In genomic region chr14:105532735-105533141, GRCh38 we compare ENCODE assay signal across 9 cellular contexts. TPM values are rescaled to one million over a fixed set of nuclear protein-coding genes. Genes with fewer than 3 reads are reported as not detected.
DNase-seq lines count a peak whose midpoint lies in the region; ATAC-seq and TF ChIP-seq lines count a peak whose summit lies in the region.
"Had no signal": no experiment of that assay in that cellular context is flagged by ENCODE, and none has a peak within 500 bp of the region (broad histone marks: within the 10 kb centered on the region; RNA-seq: fewer than 3 reads in every experiment).

No MANE protein-coding gene starts in this region.

- H3K4me3 ChIP-seq in Loucy (ENCODE audit: low read length, poor library complexity, severe bottlenecking) (no peak overlapping the region), mammary epithelial cell (replicated peaks in 1 of 3; ENCODE audit: insufficient read depth in 1 of 3, low read depth in 2 of 3, low read length in 3 of 3) (no peak overlapping the region), spleen (no peak overlapping the region), left lung (no peak overlapping the region)

- BruUV-seq in mammary epithelial cell (replicated peaks; lab: Mats Ljungman, UMichigan) = no TSS peak

- 87% methylated on average over 9 of the region's 10 CpGs for WGBS in mammary epithelial cell (ENCODE audit: low coverage, missing lambda C conversion rate)
- 45 to 68% (median 54%) methylated on average over 9 to 10 of the region's 10 CpGs for WGBS in spleen, 5 donors

- no peaks in the 10 kb centered on the region for H3K4me1 Mint-ChIP-seq in activated naive CD4-positive, alpha-beta T cell treated with anti-CD3 and anti-CD28 coated beads, Interleukin-2, amount 50 U/mL, for 24 hours

- dilution Hi-C loops in mammary epithelial cell (cut with HindIII; ENCODE audit: low sequenced_read_pairs) = no loop called here

- no peaks in the 10 kb centered on the region for H3K79me2 ChIP-seq in Loucy (ENCODE audit: insufficient read depth, low read length)
- H3K79me2 ChIP-seq in mammary epithelial cell (ENCODE audit: insufficient read depth, low read length) = no peaks in the 10 kb centered on the region

- in situ Hi-C loops in mammary epithelial cell (cut with MboI; ENCODE audit: low sequenced_read_pairs in 2 of 2) = no loop called here

- H3K4me3 Mint-ChIP-seq in activated naive CD4-positive, alpha-beta T cell treated with anti-CD3 and anti-CD28 coated beads, Interleukin-2, amount 50 U/mL, for 24 hours = no peak overlapping the region

- no peaks in the 10 kb centered on the region for H3K36me3 ChIP-seq in Loucy (ENCODE audit: insufficient read depth, low read length)
- H3K36me3 ChIP-seq in mammary epithelial cell (ENCODE audit: insufficient read depth, low read length) = no peaks in the 10 kb centered on the region
- no peaks in the 10 kb centered on the region for H3K36me3 ChIP-seq in spleen
- H3K36me3 ChIP-seq in left lung = no peaks in the 10 kb centered on the region

- H3K4me2 ChIP-seq in Loucy (ENCODE audit: low read depth, low read length, poor library complexity, severe bottlenecking) = no peak overlapping the region
- H3K4me2 ChIP-seq in mammary epithelial cell (ENCODE audit: insufficient read depth, low read depth, low read length) = no peak overlapping the region

- ATAC-seq in left lung = no peak
- no peak for ATAC-seq in HG02763 (IDR thresholded peaks at IDR 0.05; ENCODE audit: unreplicated experiment)
- no peak for ATAC-seq in HG03280 (IDR thresholded peaks at IDR 0.05; ENCODE audit: unreplicated experiment)
- ATAC-seq: esophagus mucosa had no signal

- TF ChIP-seq POLR2A in spleen (IDR thresholded peaks at IDR 0.05) = no peak

- H3K27ac ChIP-seq in mammary epithelial cell (ENCODE audit: insufficient read depth, low read depth, low read length) (no peak overlapping the region), spleen (peak overlapping the region in 3 of 8 donors; percentile 15 to 57 (median 33)), left lung (no peak overlapping the region)

- H3K4me1 ChIP-seq in Loucy (ENCODE audit: insufficient read depth, low read length, poor library complexity, severe bottlenecking) = peaks cover 8% of the 10 kb centered on the region
- peaks cover 10% of the 10 kb centered on the region for H3K4me1 ChIP-seq in mammary epithelial cell (ENCODE audit: insufficient read depth, low read length)
- H3K4me1 ChIP-seq in spleen = peaks cover 18 to 62% (median 46%) of the 10 kb centered on the region in 6 donors
- H3K4me1 ChIP-seq in left lung = peaks cover 3 to 28% of the 10 kb centered on the region in 2 donors

- TF ChIP-seq CTCF in Loucy (conservative IDR thresholded peaks at IDR 0.05; ENCODE audit: low read length) (peak; percentile 59), mammary epithelial cell (conservative IDR thresholded peaks at IDR 0.05 in 1 of 2, IDR thresholded peaks at IDR 0.05 in 1 of 2; ENCODE audit: extremely low read depth in 1 of 2, insufficient read depth in 1 of 2, low read depth in 1 of 2, low read length in 2 of 2) (peak; percentile 10 to 12), spleen (IDR thresholded peaks at IDR 0.05 in 8 of 11, conservative IDR thresholded peaks at IDR 0.05 in 3 of 11) (peak in 9 of 11 experiments; percentile 32 to 55 (median 45)), left lung (IDR thresholded peaks at IDR 0.05) (no peak)

- H3F3A ChIP-seq in Loucy (ENCODE audit: low read depth) = no peaks in the 10 kb centered on the region

- no peak overlapping the region for H2AFZ ChIP-seq in Loucy (ENCODE audit: low read length)
- no peak overlapping the region for H2AFZ ChIP-seq in mammary epithelial cell (ENCODE audit: low read depth, low read length)

- no peaks in the 10 kb centered on the region for H3K36me3 Mint-ChIP-seq in activated naive CD4-positive, alpha-beta T cell treated with anti-CD3 and anti-CD28 coated beads, Interleukin-2, amount 50 U/mL, for 24 hours

- CTCF ChIA-PET in mammary epithelial cell (lab: Charles Lee; ENCODE audit: low non-redundant PET) = no interaction called here

- no peak for DNase-seq in activated naive CD4-positive, alpha-beta T cell treated with anti-CD3 and anti-CD28 coated beads, Interleukin-2, amount 50 U/mL, for 16 hours
- DNase-seq in mammary epithelial cell = no peak
- DNase-seq in spleen = peak; percentile 85
- DNase-seq in left lung = no peak

- H3K27ac Mint-ChIP-seq in activated naive CD4-positive, alpha-beta T cell treated with anti-CD3 and anti-CD28 coated beads, Interleukin-2, amount 50 U/mL, for 24 hours = peak overlapping the region; percentile 1

- H3K27me3 ChIP-seq in Loucy (ENCODE audit: insufficient read depth, low read length, poor library complexity, severe bottlenecking) (no peaks in the 10 kb centered on the region), mammary epithelial cell (ENCODE audit: insufficient read depth, low read length) (no peaks in the 10 kb centered on the region), spleen (replicated peaks in 1 of 7) (peaks cover 0 to 64% (median 17%) of the 10 kb centered on the region in 7 donors), left lung (peaks cover 15 to 62% of the 10 kb centered on the region in 2 donors)

- H3K9ac ChIP-seq in Loucy (ENCODE audit: low read depth, low read length, poor library complexity, severe bottlenecking) (no peak overlapping the region), mammary epithelial cell (ENCODE audit: insufficient read depth, low read length) (no peak overlapping the region)

- intact Hi-C loops in mammary epithelial cell (cut with micrococcal nuclease) = loop anchor here (10.0 kb wide), 1 partner anchor 842 kb away; no protein-coding TSS in a partner anchor
- intact Hi-C loops in spleen (cut with DNase I; ENCODE audit: low total_unique reads) = no loop called here
- intact Hi-C loops in left lung (cut with DNase I) = no loop called here

- H3K9me3 Mint-ChIP-seq in activated naive CD4-positive, alpha-beta T cell treated with anti-CD3 and anti-CD28 coated beads, Interleukin-2, amount 50 U/mL, for 24 hours = no peaks in the 10 kb centered on the region

- H4K20me1 ChIP-seq in Loucy (ENCODE audit: insufficient read depth, low read length, poor library complexity, severe bottlenecking) (no peaks in the 10 kb centered on the region), mammary epithelial cell (ENCODE audit: insufficient read depth, low read length) (no peaks in the 10 kb centered on the region)

- H3K9me2 ChIP-seq in Loucy (replicated peaks; ENCODE audit: low read depth, low read length) = no peaks in the 10 kb centered on the region

- H3K9me3 ChIP-seq in Loucy (ENCODE audit: insufficient read depth, low read depth, low read length) = no peaks in the 10 kb centered on the region
- no peaks in the 10 kb centered on the region for H3K9me3 ChIP-seq in mammary epithelial cell (replicated peaks; ENCODE audit: insufficient read depth, low read length)
- H3K9me3 ChIP-seq in spleen = no peaks in the 10 kb centered on the region
- no peaks in the 10 kb centered on the region for H3K9me3 ChIP-seq in left lung

- H3K27me3 Mint-ChIP-seq in activated naive CD4-positive, alpha-beta T cell treated with anti-CD3 and anti-CD28 coated beads, Interleukin-2, amount 50 U/mL, for 24 hours = no peaks in the 10 kb centered on the region

RNA-seq across cellular contexts. Expression of gene TMEM121, which starts 6.4 kb away (rescaled TPM):
- total RNA-seq in mammary epithelial cell = 1 to 10 TPM; 2.2 to 6.0 TPM
- polyA plus RNA-seq in mammary epithelial cell = 1.9 TPM
- polyA minus RNA-seq in mammary epithelial cell = not detected
- total RNA-seq in spleen = 10 to 100 TPM in 1 of 7 donors, 1 to 10 TPM in 6; 3.4 to 10.4 (median 4.6) TPM
- polyA plus RNA-seq in spleen = 1 to 10 TPM; 3.3 to 6.0 (median 3.6) TPM
- 1 to 10 TPM; 2.4 to 3.0 TPM for total RNA-seq in left lung

RNA-seq across cellular contexts. Expression of gene TEDC1, which starts 41.7 kb away (rescaled TPM):
- 10 to 100 TPM in 1 of 2 donors, 1 to 10 TPM in 1; 3.5 to 21.3 TPM for total RNA-seq in mammary epithelial cell
- polyA plus RNA-seq in mammary epithelial cell = 12.6 TPM
- polyA minus RNA-seq in mammary epithelial cell = 2.1 TPM
- total RNA-seq in spleen = 10 to 100 TPM in 4 of 7 donors, 1 to 10 TPM in 3; 5.3 to 17.7 (median 10.8) TPM
- polyA plus RNA-seq in spleen = 10 to 100 TPM; 18.4 to 31.5 (median 27.1) TPM
- 10 to 100 TPM; 12.8 to 16.8 TPM for total RNA-seq in left lung

RNA-seq across cellular contexts. Expression of gene CRIP1, which starts 46.1 kb away (rescaled TPM):
- total RNA-seq in mammary epithelial cell = under 1 TPM; 0.50 to 0.59 TPM
- polyA plus RNA-seq in mammary epithelial cell = 0.37 TPM
- not detected for polyA minus RNA-seq in mammary epithelial cell
- total RNA-seq in spleen = 10 to 100 TPM; 20.5 to 82.8 (median 62.8) TPM
- polyA plus RNA-seq in spleen = 100 to 1,000 TPM; 163 to 349 (median 192) TPM
- 100 to 1,000 TPM; 171 to 281 TPM for total RNA-seq in left lung

RNA-seq across cellular contexts. Expression of gene CRIP2, which starts 58.1 kb away (rescaled TPM):
- 100 to 1,000 TPM in 1 of 2 donors, 10 to 100 TPM in 1; 97.7 to 103 TPM for total RNA-seq in mammary epithelial cell
- 120 TPM for polyA plus RNA-seq in mammary epithelial cell
- polyA minus RNA-seq in mammary epithelial cell = 52.5 TPM
- total RNA-seq in spleen = 100 to 1,000 TPM in 4 of 7 donors, 10 to 100 TPM in 3; 68.6 to 138 (median 100) TPM
- 100 to 1,000 TPM in 2 of 3 donors, 10 to 100 TPM in 1; 97.7 to 181 (median 123) TPM for polyA plus RNA-seq in spleen
- 100 to 1,000 TPM; 172 to 224 TPM for total RNA-seq in left lung

Comparison
In these comparisons a context has a peak if more than half of its experiments do, and no peak if none do; other contexts are left out.
1. CTCF ChIP-seq: peak in Loucy (single experiment), mammary epithelial cell (2 of 2) and spleen (9 of 11); none in left lung (0 of 2).
2. RNA of gene CRIP1, which starts 46.1 kb away (total RNA-seq): 171 to 281 TPM in left lung and 20.5 to 82.8 TPM in spleen; 0.50 to 0.59 TPM in mammary epithelial cell; every median in the first group is over 10 times any median in the second.